In the genomic region with DNA sequence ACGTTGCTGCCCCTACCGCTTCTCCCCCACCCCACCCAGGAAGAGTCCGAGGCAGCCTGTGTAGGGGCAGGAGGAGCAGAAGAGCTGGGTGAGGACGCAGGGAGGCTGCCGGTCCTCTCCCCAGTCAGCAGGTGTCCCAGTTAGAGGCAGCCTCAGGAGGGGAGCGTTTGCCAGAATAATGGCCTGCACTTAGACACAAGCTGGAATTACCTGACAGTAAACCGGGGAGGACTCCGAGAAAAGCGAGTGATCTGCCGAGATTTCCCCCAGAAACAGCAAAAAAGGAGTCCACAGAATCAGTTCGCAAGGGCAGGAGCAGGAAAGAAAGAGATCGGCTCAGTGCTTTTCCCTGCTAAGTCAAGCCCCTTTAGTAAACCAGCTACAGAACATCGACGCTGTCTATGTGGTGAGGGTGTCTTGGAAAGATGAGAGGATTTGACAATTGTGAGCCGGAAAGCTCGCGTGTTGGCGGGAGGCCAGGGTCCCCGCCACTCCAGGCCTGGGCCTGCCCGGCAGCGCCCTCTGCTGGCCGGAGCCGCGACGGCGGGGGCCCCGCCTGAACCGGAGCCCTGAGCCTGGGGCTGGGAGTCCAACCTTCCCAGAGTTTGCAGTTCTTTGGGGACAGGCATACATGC, we compare ENCODE assay signal across 1 cellular context.
TF ChIP-seq lines count a peak whose summit lies in the region.

No MANE protein-coding gene starts in this region.

TF ChIP-seq in HepG2, 621 proteins besides CTCF, POLR2A, EP300 and RAD21 (continued from another document and continues in another):
- TF ChIP-seq PRDM15 (CRISPR knock-in tag; IDR thresholded peaks at IDR 0.05) (peak; percentile 81), FOXA1 (IDR thresholded peaks at IDR 0.05) (no peak), FOXA1 (CRISPR knock-in tag; IDR thresholded peaks at IDR 0.05) (no peak), TCF7L2 (IDR thresholded peaks at IDR 0.05; ENCODE audit: low read depth, low read length) (no peak), MED13 (CRISPR knock-in tag; IDR thresholded peaks at IDR 0.05) (no peak), ZNF329 (CRISPR knock-in tag; IDR thresholded peaks at IDR 0.05; ENCODE audit: low read depth) (no peak), ZNF234 (CRISPR knock-in tag; conservative IDR thresholded peaks at IDR 0.05) (no peak), ZNF879 (CRISPR knock-in tag; IDR thresholded peaks at IDR 0.05) (no peak), ZNF766 (CRISPR knock-in tag; IDR thresholded peaks at IDR 0.05; ENCODE audit: borderline replicate concordance) (no peak), GATAD2A (CRISPR knock-in tag; IDR thresholded peaks at IDR 0.05) (no peak), SMARCC2 (IDR thresholded peaks at IDR 0.05) (no peak), IRF2 (CRISPR knock-in tag; IDR thresholded peaks at IDR 0.05) (no peak), KLF6 (CRISPR knock-in tag; IDR thresholded peaks at IDR 0.05) (no peak), ZSCAN5A (CRISPR knock-in tag; IDR thresholded peaks at IDR 0.05; ENCODE audit: borderline replicate concordance) (no peak; the same call in 1 of the 2 replicates), SP5 (CRISPR knock-in tag; IDR thresholded peaks at IDR 0.05; ENCODE audit: borderline replicate concordance, low read depth) (no peak), ZNF746 (CRISPR knock-in tag; IDR thresholded peaks at IDR 0.05) (peak; percentile 77; the same call in 1 of the 2 replicates), TFAP4 (IDR thresholded peaks at IDR 0.05; ENCODE audit: borderline replicate concordance, low read depth) (no peak), ZNF33A (CRISPR knock-in tag; IDR thresholded peaks at IDR 0.05; ENCODE audit: borderline replicate concordance) (no peak), DDIT3 (CRISPR knock-in tag; IDR thresholded peaks at IDR 0.05) (no peak), AFF4 (CRISPR knock-in tag; IDR thresholded peaks at IDR 0.05) (no peak), ZFYVE20 (CRISPR knock-in tag; IDR thresholded peaks at IDR 0.05; ENCODE audit: borderline replicate concordance, low read depth) (no peak), ZNF431 (CRISPR knock-in tag; IDR thresholded peaks at IDR 0.05; ENCODE audit: borderline replicate concordance, low read depth) (peak; percentile 67; the same call in 1 of the 2 replicates), ZSCAN22 (CRISPR knock-in tag; IDR thresholded peaks at IDR 0.05) (0 out of 2 replicates have a peak, but pooled peaks have one; percentile 36), ZNF644 (CRISPR knock-in tag; IDR thresholded peaks at IDR 0.05; ENCODE audit: low read depth) (0 out of 2 replicates have a peak, but pooled peaks have one; percentile 53), ZNF263 (CRISPR knock-in tag; IDR thresholded peaks at IDR 0.05) (peak; percentile 76), ZNF256 (CRISPR knock-in tag; conservative IDR thresholded peaks at IDR 0.05) (no peak), CHD4 (IDR thresholded peaks at IDR 0.05; ENCODE audit: borderline replicate concordance, low read length) (no peak), PHF5A (CRISPR knock-in tag; IDR thresholded peaks at IDR 0.05; ENCODE audit: low read depth, unreplicated experiment) (peak; percentile 35), SIX1 (CRISPR knock-in tag; IDR thresholded peaks at IDR 0.05; ENCODE audit: borderline replicate concordance) (no peak), ZNF670 (CRISPR knock-in tag; IDR thresholded peaks at IDR 0.05; ENCODE audit: borderline replicate concordance) (no peak), SPEN (CRISPR knock-in tag; IDR thresholded peaks at IDR 0.05; ENCODE audit: low read depth) (peak; percentile 73), ZFP36L2 (CRISPR knock-in tag; IDR thresholded peaks at IDR 0.05) (no peak), HNRNPUL1 (IDR thresholded peaks at IDR 0.05; ENCODE audit: low read depth, low read length) (no peak), ZNF10 (CRISPR knock-in tag; IDR thresholded peaks at IDR 0.05; ENCODE audit: borderline replicate concordance, low read depth) (no peak), ZNF337 (CRISPR knock-in tag; IDR thresholded peaks at IDR 0.05; ENCODE audit: borderline replicate concordance, low read depth) (peak; percentile 80; the same call in 1 of the 2 replicates), ZNF674 (CRISPR knock-in tag; IDR thresholded peaks at IDR 0.05; ENCODE audit: low read depth) (no peak), ZNF484 (CRISPR knock-in tag; IDR thresholded peaks at IDR 0.05; ENCODE audit: borderline replicate concordance, low read depth) (no peak)
- TF ChIP-seq, protein P1, sequence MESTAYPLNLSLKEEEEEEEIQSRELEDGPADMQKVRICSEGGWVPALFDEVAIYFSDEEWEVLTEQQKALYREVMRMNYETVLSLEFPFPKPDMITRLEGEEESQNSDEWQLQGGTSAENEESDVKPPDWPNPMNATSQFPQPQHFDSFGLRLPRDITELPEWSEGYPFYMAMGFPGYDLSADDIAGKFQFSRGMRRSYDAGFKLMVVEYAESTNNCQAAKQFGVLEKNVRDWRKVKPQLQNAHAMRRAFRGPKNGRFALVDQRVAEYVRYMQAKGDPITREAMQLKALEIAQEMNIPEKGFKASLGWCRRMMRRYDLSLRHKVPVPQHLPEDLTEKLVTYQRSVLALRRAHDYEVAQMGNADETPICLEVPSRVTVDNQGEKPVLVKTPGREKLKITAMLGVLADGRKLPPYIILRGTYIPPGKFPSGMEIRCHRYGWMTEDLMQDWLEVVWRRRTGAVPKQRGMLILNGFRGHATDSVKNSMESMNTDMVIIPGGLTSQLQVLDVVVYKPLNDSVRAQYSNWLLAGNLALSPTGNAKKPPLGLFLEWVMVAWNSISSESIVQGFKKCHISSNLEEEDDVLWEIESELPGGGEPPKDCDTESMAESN (CRISPR knock-in tag; conservative IDR thresholded peaks at IDR 0.05), result peak; percentile 84; the same call in 1 of the 2 replicates
- TF ChIP-seq, protein P2, sequence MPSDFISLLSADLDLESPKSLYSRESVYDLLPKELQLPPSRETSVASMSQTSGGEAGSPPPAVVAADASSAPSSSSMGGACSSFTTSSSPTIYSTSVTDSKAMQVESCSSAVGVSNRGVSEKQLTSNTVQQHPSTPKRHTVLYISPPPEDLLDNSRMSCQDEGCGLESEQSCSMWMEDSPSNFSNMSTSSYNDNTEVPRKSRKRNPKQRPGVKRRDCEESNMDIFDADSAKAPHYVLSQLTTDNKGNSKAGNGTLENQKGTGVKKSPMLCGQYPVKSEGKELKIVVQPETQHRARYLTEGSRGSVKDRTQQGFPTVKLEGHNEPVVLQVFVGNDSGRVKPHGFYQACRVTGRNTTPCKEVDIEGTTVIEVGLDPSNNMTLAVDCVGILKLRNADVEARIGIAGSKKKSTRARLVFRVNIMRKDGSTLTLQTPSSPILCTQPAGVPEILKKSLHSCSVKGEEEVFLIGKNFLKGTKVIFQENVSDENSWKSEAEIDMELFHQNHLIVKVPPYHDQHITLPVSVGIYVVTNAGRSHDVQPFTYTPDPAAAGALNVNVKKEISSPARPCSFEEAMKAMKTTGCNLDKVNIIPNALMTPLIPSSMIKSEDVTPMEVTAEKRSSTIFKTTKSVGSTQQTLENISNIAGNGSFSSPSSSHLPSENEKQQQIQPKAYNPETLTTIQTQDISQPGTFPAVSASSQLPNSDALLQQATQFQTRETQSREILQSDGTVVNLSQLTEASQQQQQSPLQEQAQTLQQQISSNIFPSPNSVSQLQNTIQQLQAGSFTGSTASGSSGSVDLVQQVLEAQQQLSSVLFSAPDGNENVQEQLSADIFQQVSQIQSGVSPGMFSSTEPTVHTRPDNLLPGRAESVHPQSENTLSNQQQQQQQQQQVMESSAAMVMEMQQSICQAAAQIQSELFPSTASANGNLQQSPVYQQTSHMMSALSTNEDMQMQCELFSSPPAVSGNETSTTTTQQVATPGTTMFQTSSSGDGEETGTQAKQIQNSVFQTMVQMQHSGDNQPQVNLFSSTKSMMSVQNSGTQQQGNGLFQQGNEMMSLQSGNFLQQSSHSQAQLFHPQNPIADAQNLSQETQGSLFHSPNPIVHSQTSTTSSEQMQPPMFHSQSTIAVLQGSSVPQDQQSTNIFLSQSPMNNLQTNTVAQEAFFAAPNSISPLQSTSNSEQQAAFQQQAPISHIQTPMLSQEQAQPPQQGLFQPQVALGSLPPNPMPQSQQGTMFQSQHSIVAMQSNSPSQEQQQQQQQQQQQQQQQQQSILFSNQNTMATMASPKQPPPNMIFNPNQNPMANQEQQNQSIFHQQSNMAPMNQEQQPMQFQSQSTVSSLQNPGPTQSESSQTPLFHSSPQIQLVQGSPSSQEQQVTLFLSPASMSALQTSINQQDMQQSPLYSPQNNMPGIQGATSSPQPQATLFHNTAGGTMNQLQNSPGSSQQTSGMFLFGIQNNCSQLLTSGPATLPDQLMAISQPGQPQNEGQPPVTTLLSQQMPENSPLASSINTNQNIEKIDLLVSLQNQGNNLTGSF (CRISPR knock-in tag; IDR thresholded peaks at IDR 0.05), result no peak
- TF ChIP-seq, protein P3, sequence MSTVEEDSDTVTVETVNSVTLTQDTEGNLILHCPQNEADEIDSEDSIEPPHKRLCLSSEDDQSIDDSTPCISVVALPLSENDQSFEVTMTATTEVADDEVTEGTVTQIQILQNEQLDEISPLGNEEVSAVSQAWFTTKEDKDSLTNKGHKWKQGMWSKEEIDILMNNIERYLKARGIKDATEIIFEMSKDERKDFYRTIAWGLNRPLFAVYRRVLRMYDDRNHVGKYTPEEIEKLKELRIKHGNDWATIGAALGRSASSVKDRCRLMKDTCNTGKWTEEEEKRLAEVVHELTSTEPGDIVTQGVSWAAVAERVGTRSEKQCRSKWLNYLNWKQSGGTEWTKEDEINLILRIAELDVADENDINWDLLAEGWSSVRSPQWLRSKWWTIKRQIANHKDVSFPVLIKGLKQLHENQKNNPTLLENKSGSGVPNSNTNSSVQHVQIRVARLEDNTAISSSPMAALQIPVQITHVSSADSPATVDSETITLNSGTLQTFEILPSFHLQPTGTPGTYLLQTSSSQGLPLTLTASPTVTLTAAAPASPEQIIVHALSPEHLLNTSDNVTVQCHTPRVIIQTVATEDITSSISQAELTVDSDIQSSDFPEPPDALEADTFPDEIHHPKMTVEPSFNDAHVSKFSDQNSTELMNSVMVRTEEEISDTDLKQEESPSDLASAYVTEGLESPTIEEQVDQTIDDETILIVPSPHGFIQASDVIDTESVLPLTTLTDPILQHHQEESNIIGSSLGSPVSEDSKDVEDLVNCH (CRISPR knock-in tag; IDR thresholded peaks at IDR 0.05), result no peak
